Comparison of ENCODE assay signal across 8 cellular contexts in genomic region chr6:148565931-148566663, GRCh38.
DNase-seq lines count a peak whose midpoint lies in the region; ATAC-seq, FAIRE-seq and TF ChIP-seq lines count a peak whose summit lies in the region.

No MANE protein-coding gene starts in this region.

- H3K4me3 ChIP-seq in foreskin fibroblast (ENCODE audit: low read depth in 1 of 2, low read length in 2 of 2) (no peak overlapping the region), stomach (no peak overlapping the region), uterus (no peak overlapping the region)

- H2BK20ac ChIP-seq in H9 (ENCODE audit: low read depth, low read length, poor library complexity, severe bottlenecking), result no peak overlapping the region

- H3K23ac ChIP-seq in H9 (ENCODE audit: insufficient read length, low read depth, low read length), result no peak overlapping the region

- TF ChIP-seq EP300 in stomach (IDR thresholded peaks at IDR 0.05), result no peak

- H4K20me1 ChIP-seq in H9 (ENCODE audit: control insufficient read depth, insufficient read depth, insufficient read length), result no peaks in the 10 kb centered on the region

- H2BK12ac ChIP-seq in H9 (ENCODE audit: insufficient read length, low read depth, low read length), result no peak overlapping the region

- no peak overlapping the region for H2BK15ac ChIP-seq in H9 (ENCODE audit: low read depth, low read length)

- H3K27ac ChIP-seq in stomach (peak overlapping the region in 1 of 5 donors; percentile 37), H9 (ENCODE audit: insufficient read length, low read depth, low read length) (no peak overlapping the region), uterus (no peak overlapping the region)

- no peaks in the 10 kb centered on the region for H3K79me2 ChIP-seq in H9 (ENCODE audit: insufficient read depth, low read length)

- no peak overlapping the region for H3K14ac ChIP-seq in H9 (ENCODE audit: insufficient read depth, low read length)

- H4K5ac ChIP-seq in H9 (ENCODE audit: insufficient read length, low read depth, low read length), result no peak overlapping the region

- 68 to 73% (median 70%) methylated on average over 12 of the region's 12 CpGs for WGBS in stomach, 5 donors
- WGBS in H9 (ENCODE audit: extremely low coverage, insufficient read length, low lambda C conversion rate), result no CpG with 5 or more reads among the region's 12 CpGs

- H3K36me3 ChIP-seq in stomach, result no peaks in the 10 kb centered on the region
- no peaks in the 10 kb centered on the region for H3K36me3 ChIP-seq in uterus

- no peak overlapping the region for H4K8ac ChIP-seq in H9 (replicated peaks; ENCODE audit: insufficient read length, low read depth, low read length)

- H3K27me3 ChIP-seq in stomach (no peaks in the 10 kb centered on the region), H9 (ENCODE audit: insufficient read depth, low read length) (no peaks in the 10 kb centered on the region), uterus (no peaks in the 10 kb centered on the region)

- TF ChIP-seq POLR2A in stomach (IDR thresholded peaks at IDR 0.05) (no peak), uterus (IDR thresholded peaks at IDR 0.05) (no peak)

- H2AFZ ChIP-seq in H9 (ENCODE audit: low read length), result no peak overlapping the region

- H3K9ac ChIP-seq in H9 (ENCODE audit: extremely low read depth, insufficient read length, low read length), result no peak overlapping the region

- no peak overlapping the region for H2BK5ac ChIP-seq in H9 (ENCODE audit: insufficient read length, low read length)

- no peaks in the 10 kb centered on the region for H3K23me2 ChIP-seq in H9 (ENCODE audit: insufficient read length, low read depth, low read length, poor library complexity, severe bottlenecking)

- H3T11ph ChIP-seq in H9 (ENCODE audit: low read length), result no peak overlapping the region

- no peak overlapping the region for H3K18ac ChIP-seq in H9 (ENCODE audit: insufficient read length, low read depth, low read length)

- H2AK5ac ChIP-seq in H9 (ENCODE audit: insufficient read length, low read length), result no peak overlapping the region

- no peaks in the 10 kb centered on the region for H3K79me1 ChIP-seq in H9 (ENCODE audit: insufficient read depth, low read depth, low read length, poor library complexity, severe bottlenecking)

- no peak overlapping the region for H3K27ac Mint-ChIP-seq in H9

- no peaks in the 10 kb centered on the region for H3K4me1 Mint-ChIP-seq in H9

- H3K36me3 Mint-ChIP-seq in H9 (ENCODE audit: insufficient read depth in 1 of 3, low read depth in 3 of 3), result 0 out of 7 replicates have a peak, but pooled peaks cover 0 to 1% (median 0%) of the 10 kb centered on the region in 3 experiments

- H4K91ac ChIP-seq in H9 (ENCODE audit: insufficient read length, low read depth, low read length), result no peak overlapping the region

- H3K4ac ChIP-seq in H9 (ENCODE audit: low read depth, low read length), result no peak overlapping the region

- no peak overlapping the region for H3K4me2 ChIP-seq in H9 (ENCODE audit: insufficient read depth, insufficient read length, low read length)

- peaks cover 12% of the 10 kb centered on the region for H3K27me3 Mint-ChIP-seq in H9 (ENCODE audit: low read depth)

- TF ChIP-seq CTCF in foreskin fibroblast (IDR thresholded peaks at IDR 0.05; ENCODE audit: low read depth, low read length) (no peak), stomach (IDR thresholded peaks at IDR 0.05) (no peak), H9 (conservative IDR thresholded peaks at IDR 0.05) (no peak), uterus (IDR thresholded peaks at IDR 0.05) (no peak)

- H3K56ac ChIP-seq in H9 (ENCODE audit: insufficient read length, low read depth, low read length), result no peak overlapping the region

- peaks cover under 1 to 1% of the 10 kb centered on the region in 2 experiments; a peak in 4 of 5 replicates for H3K9me3 Mint-ChIP-seq in H9

- intact Hi-C loops in stomach (cut with DNase I; ENCODE audit: low total_unique reads) (loop anchor here (10.0 kb wide), 1 partner anchor 389 kb away; no protein-coding TSS in a partner anchor), uterus (cut with DNase I; ENCODE audit: low total_unique reads) (no loop called here)

- H3K4me1 ChIP-seq in stomach (peaks cover 0 to 6% (median 3%) of the 10 kb centered on the region in 4 donors), H9 (ENCODE audit: insufficient read depth, low read length) (no peaks in the 10 kb centered on the region), uterus (no peaks in the 10 kb centered on the region)

- H2BK120ac ChIP-seq in H9 (ENCODE audit: low read depth, low read length, poor library complexity, severe bottlenecking), result no peak overlapping the region

- H3K9me3 ChIP-seq in stomach (no peaks in the 10 kb centered on the region), H9 (ENCODE audit: control insufficient read depth, low read depth, low read length) (no peaks in the 10 kb centered on the region), uterus (no peaks in the 10 kb centered on the region)

- peak; percentile 80 for FAIRE-seq in RCC 7860 (lab: Jason Lieb, UNC)

- H3K4me3 Mint-ChIP-seq in H9, result no peak overlapping the region

- peak; percentile 94 for DNase-seq in AG08395 (ENCODE audit: low spot score)
- DNase-seq in RCC 7860 (ENCODE audit: low spot score), result peak; percentile 76
- peak; percentile 96 for DNase-seq in foreskin fibroblast
- peak; percentile 44 for DNase-seq in stomach
- DNase-seq in H9, result no peak
- DNase-seq in uterus, result no peak

- ATAC-seq in GM19463 (IDR thresholded peaks at IDR 0.05; ENCODE audit: unreplicated experiment) (peak; percentile 86), GM19455 (IDR thresholded peaks at IDR 0.05; ENCODE audit: unreplicated experiment) (no peak)

Comparison
In these comparisons a context has a peak if more than half of its experiments do, and no peak if none do; other contexts are left out.
1. DNase-seq: peak in AG08395 (single experiment), RCC 7860 (single experiment), foreskin fibroblast (2 of 2) and stomach (single experiment); none in H9 (single experiment) and uterus (0 of 2).